ENCODE assay signal across 8 cellular contexts in genomic region chrX:46461653-46462191, GRCh38.
DNase-seq lines count a peak whose midpoint lies in the region; ATAC-seq and TF ChIP-seq lines count a peak whose summit lies in the region.

No MANE protein-coding gene starts in this region.

- peaks cover 18% of the 10 kb centered on the region for H3K36me3 Mint-ChIP-seq in activated naive CD8-positive, alpha-beta T cell
- H3K36me3 Mint-ChIP-seq in activated naive CD8-positive, alpha-beta T cell treated with anti-CD3 and anti-CD28 coated beads, Interleukin-2, amount 50 U/mL, for 24 hours (ENCODE audit: low read depth), result peaks cover 25% of the 10 kb centered on the region
- peaks cover 46% of the 10 kb centered on the region for H3K36me3 Mint-ChIP-seq in T-helper 2 cell treated with Interferon-gamma antibody and Interleukin-4, amounts not matched to agents 5 μg/mL and 100 μg/mL, for 36 hours (ENCODE audit: low read depth)

- H3K4me1 Mint-ChIP-seq in activated naive CD8-positive, alpha-beta T cell (ENCODE audit: low read depth), result peaks cover 9% of the 10 kb centered on the region
- peaks cover 14% of the 10 kb centered on the region for H3K4me1 Mint-ChIP-seq in activated naive CD8-positive, alpha-beta T cell treated with anti-CD3 and anti-CD28 coated beads, Interleukin-2, amount 50 U/mL, for 24 hours
- peaks cover 15% of the 10 kb centered on the region for H3K4me1 Mint-ChIP-seq in T-helper 2 cell treated with Interferon-gamma antibody and Interleukin-4, amounts not matched to agents 5 μg/mL and 100 μg/mL, for 36 hours (ENCODE audit: low read depth)

- no peak overlapping the region for H3K4me3 ChIP-seq in hepatocyte

- no peaks in the 10 kb centered on the region for H3K36me3 ChIP-seq in hepatocyte (replicated peaks; ENCODE audit: insufficient read depth, low read depth)

- no peaks in the 10 kb centered on the region for H3K79me2 ChIP-seq in hepatocyte

- no peak overlapping the region for H3K27ac ChIP-seq in hepatocyte

- DNase-seq in activated naive CD8-positive, alpha-beta T cell treated with anti-CD3 and anti-CD28 coated beads, Interleukin-2, amount 50 U/mL, for 24 hours, result no peak
- no peak for DNase-seq in T-helper 2 cell treated with Interferon-gamma antibody and Interleukin-4, amounts not matched to agents 5 μg/mL and 100 μg/mL, for 36 hours (ENCODE audit: low spot score)
- DNase-seq in hepatocyte (ENCODE audit: low spot score), result no peak
- no peak for DNase-seq in RPMI8226
- no peak for DNase-seq in activated CD4-positive, CD25-positive, alpha-beta regulatory T cell treated with anti-CD3 and anti-CD28 coated beads, Interleukin-2, amount 50 U/mL, for 72 hours
- no peak for DNase-seq in HuH-7 (ENCODE audit: low spot score)

- H3K9me3 Mint-ChIP-seq in activated naive CD8-positive, alpha-beta T cell (ENCODE audit: low read depth), result no peaks in the 10 kb centered on the region
- H3K9me3 Mint-ChIP-seq in activated naive CD8-positive, alpha-beta T cell treated with anti-CD3 and anti-CD28 coated beads, Interleukin-2, amount 50 U/mL, for 24 hours, result no peaks in the 10 kb centered on the region
- H3K9me3 Mint-ChIP-seq in T-helper 2 cell treated with Interferon-gamma antibody and Interleukin-4, amounts not matched to agents 5 μg/mL and 100 μg/mL, for 36 hours, result peaks cover under 1% of the 10 kb centered on the region

- WGBS in hepatocyte (ENCODE audit: low lambda C conversion rate, missing lambda C conversion rate), result 74% methylated on average over 2 of the region's 2 CpGs

- no peak for TF ChIP-seq CTCF in hepatocyte (IDR thresholded peaks at IDR 0.05; ENCODE audit: poor library complexity)

- no peaks in the 10 kb centered on the region for H3K27me3 ChIP-seq in hepatocyte

- no peak overlapping the region for H2AFZ ChIP-seq in hepatocyte

- no peaks in the 10 kb centered on the region for H3K27me3 Mint-ChIP-seq in activated naive CD8-positive, alpha-beta T cell
- H3K27me3 Mint-ChIP-seq in activated naive CD8-positive, alpha-beta T cell treated with anti-CD3 and anti-CD28 coated beads, Interleukin-2, amount 50 U/mL, for 24 hours, result no peaks in the 10 kb centered on the region
- H3K27me3 Mint-ChIP-seq in T-helper 2 cell treated with Interferon-gamma antibody and Interleukin-4, amounts not matched to agents 5 μg/mL and 100 μg/mL, for 36 hours (ENCODE audit: low read depth), result no peaks in the 10 kb centered on the region

- ATAC-seq in activated naive CD8-positive, alpha-beta T cell treated with anti-CD3 and anti-CD28 coated beads, Interleukin-2, amount 50 U/mL, for 24 hours, result no peak
- peak; percentile 96 for ATAC-seq in HG02885 (IDR thresholded peaks at IDR 0.05; ENCODE audit: poor library complexity, unreplicated experiment)

- no peaks in the 10 kb centered on the region for H4K20me1 ChIP-seq in hepatocyte (ENCODE audit: insufficient read depth, poor library complexity, severe bottlenecking)

- peak overlapping the region; percentile 50 for H3K27ac Mint-ChIP-seq in activated naive CD8-positive, alpha-beta T cell
- no peak overlapping the region for H3K27ac Mint-ChIP-seq in activated naive CD8-positive, alpha-beta T cell treated with anti-CD3 and anti-CD28 coated beads, Interleukin-2, amount 50 U/mL, for 24 hours
- H3K27ac Mint-ChIP-seq in T-helper 2 cell treated with Interferon-gamma antibody and Interleukin-4, amounts not matched to agents 5 μg/mL and 100 μg/mL, for 36 hours, result peak overlapping the region; percentile 86

- no peaks in the 10 kb centered on the region for H3K9me3 ChIP-seq in hepatocyte (ENCODE audit: low read depth)

- no peaks in the 10 kb centered on the region for H3K9me2 ChIP-seq in hepatocyte (replicated peaks; ENCODE audit: insufficient read depth)

- no peaks in the 10 kb centered on the region for H3K4me1 ChIP-seq in hepatocyte (ENCODE audit: insufficient read depth)

- H3K4me3 Mint-ChIP-seq in activated naive CD8-positive, alpha-beta T cell, result no peak overlapping the region
- H3K4me3 Mint-ChIP-seq in activated naive CD8-positive, alpha-beta T cell treated with anti-CD3 and anti-CD28 coated beads, Interleukin-2, amount 50 U/mL, for 24 hours, result no peak overlapping the region
- peak overlapping the region; percentile 57 for H3K4me3 Mint-ChIP-seq in T-helper 2 cell treated with Interferon-gamma antibody and Interleukin-4, amounts not matched to agents 5 μg/mL and 100 μg/mL, for 36 hours

- no peak overlapping the region for H3K4me2 ChIP-seq in hepatocyte
